8 cellular contexts compared by ENCODE assay signal in genomic region chr11:317668-318406, GRCh38. TPM values are rescaled to one million over a fixed set of nuclear protein-coding genes. Genes with fewer than 3 reads are reported as not detected.
DNase-seq lines count a peak whose midpoint lies in the region; ATAC-seq and TF ChIP-seq lines count a peak whose summit lies in the region.
"Not testable (repeated sequence)": the region's sequence is repeated elsewhere in the genome, so short reads cannot be mapped to it uniquely, and the experiment has no call there.

No MANE protein-coding gene starts in this region.

- peak overlapping the region; percentile 65 for H3K4me3 ChIP-seq in CD4-positive, CD25-positive, alpha-beta regulatory T cell (ENCODE audit: low read depth, low read length)
- peak overlapping the region; percentile 56; the same call in 1 of the 2 replicates for H3K4me3 ChIP-seq in GM23248
- peak overlapping the region; percentile 91 for H3K4me3 ChIP-seq in iPS-20b (ENCODE audit: low read length)
- peak overlapping the region; percentile 31 for H3K4me3 ChIP-seq in suprapubic skin

- H3K36me3 Mint-ChIP-seq in CD4-positive, CD25-positive, alpha-beta regulatory T cell = peaks cover 12% of the 10 kb centered on the region
- H3K36me3 Mint-ChIP-seq in activated T-helper 17 cell treated with anti-CD3 and anti-CD28 coated beads, Interleukin-2, amount 50 U/mL, for 72 hours (ENCODE audit: low read depth) = peaks cover 46% of the 10 kb centered on the region
- H3K36me3 Mint-ChIP-seq in effector memory CD8-positive, alpha-beta T cell (ENCODE audit: insufficient read depth) = peaks cover 50% of the 10 kb centered on the region
- not testable (repeated sequence) for H3K36me3 Mint-ChIP-seq in neural crest cell (ENCODE audit: low read depth)

- peak overlapping the region; percentile 64 for H3K9ac ChIP-seq in GM23248
- H3K9ac ChIP-seq in iPS-20b (ENCODE audit: low read depth, low read length) = 0 out of 2 replicates have a peak overlapping the region, but pooled peaks have one; percentile 26

- peak overlapping the region; percentile 47 for H3K4me2 ChIP-seq in GM23248 (ENCODE audit: unreplicated experiment)

- peaks cover 25% of the 10 kb centered on the region for H3K27me3 Mint-ChIP-seq in CD4-positive, CD25-positive, alpha-beta regulatory T cell
- not testable (repeated sequence) for H3K27me3 Mint-ChIP-seq in activated T-helper 17 cell treated with anti-CD3 and anti-CD28 coated beads, Interleukin-2, amount 50 U/mL, for 72 hours; effector memory CD8-positive, alpha-beta T cell
- H3K27me3 Mint-ChIP-seq in neural crest cell (ENCODE audit: low read depth) = peaks cover 56% of the 10 kb centered on the region

- WGBS in GM23248 (ENCODE audit: low coverage in 1 of 2, low lambda C conversion rate in 2 of 2, missing lambda C conversion rate in 2 of 2), 2 experiments = 32 to 57% methylated on average over 13 to 15 of the region's 30 CpGs
- WGBS in suprapubic skin = 50% methylated on average over 6 of the region's 30 CpGs

- peaks cover 19% of the 10 kb centered on the region for H3F3A ChIP-seq in GM23248 (ENCODE audit: insufficient read depth)

- H3K4me1 Mint-ChIP-seq in CD4-positive, CD25-positive, alpha-beta regulatory T cell = peaks cover 6 to 46% (median 18%) of the 10 kb centered on the region in 4 donors
- peaks cover 21% of the 10 kb centered on the region for H3K4me1 Mint-ChIP-seq in activated T-helper 17 cell treated with anti-CD3 and anti-CD28 coated beads, Interleukin-2, amount 50 U/mL, for 72 hours
- H3K4me1 Mint-ChIP-seq in effector memory CD8-positive, alpha-beta T cell (ENCODE audit: low read depth in 2 of 2) = peaks cover 42 to 45% of the 10 kb centered on the region in 2 donors
- peaks cover 37% of the 10 kb centered on the region for H3K4me1 Mint-ChIP-seq in neural crest cell

- DNase-seq in CD4-positive, CD25-positive, alpha-beta regulatory T cell; GM23248; effector memory CD8-positive, alpha-beta T cell; neural crest cell (ENCODE audit: low read depth, low spot score): not testable (repeated sequence)
- DNase-seq in OCI-M1 (lab: John Stamatoyannopoulos, UW) = peak; percentile 53
- peak in 1 of 2 donors; percentile 46 for DNase-seq in suprapubic skin (ENCODE audit: low spot score in 2 of 2)

- H3K9me3 Mint-ChIP-seq in CD4-positive, CD25-positive, alpha-beta regulatory T cell; activated T-helper 17 cell treated with anti-CD3 and anti-CD28 coated beads, Interleukin-2, amount 50 U/mL, for 72 hours; effector memory CD8-positive, alpha-beta T cell; neural crest cell: not testable (repeated sequence)

- not testable (repeated sequence) for H3K9me2 ChIP-seq in GM23248 (ENCODE audit: insufficient read depth)

- in situ Hi-C loops in GM23248 (cut with MboI) = not testable (repeated sequence)

- ATAC-seq in CD4-positive, CD25-positive, alpha-beta regulatory T cell (ENCODE audit: low read depth in 2 of 2); effector memory CD8-positive, alpha-beta T cell (replicated peaks): not testable (repeated sequence)
- ATAC-seq in activated T-helper 17 cell treated with anti-CD3 and anti-CD28 coated beads, Interleukin-2, amount 50 U/mL, for 72 hours (replicated peaks) = peak; percentile 47

- H3K4me1 ChIP-seq in CD4-positive, CD25-positive, alpha-beta regulatory T cell (ENCODE audit: control insufficient read depth, insufficient read depth, low read length, poor library complexity, severe bottlenecking) = peaks cover 51% of the 10 kb centered on the region
- H3K4me1 ChIP-seq in GM23248 (ENCODE audit: insufficient read depth) (peaks cover 23% of the 10 kb centered on the region), iPS-20b (ENCODE audit: insufficient read depth, low read length) (peaks cover 32% of the 10 kb centered on the region), suprapubic skin (peaks cover 40% of the 10 kb centered on the region)

- H3K9me3 ChIP-seq in CD4-positive, CD25-positive, alpha-beta regulatory T cell (ENCODE audit: control insufficient read depth in 2 of 2, low read length in 2 of 2); GM23248 (ENCODE audit: low read depth); iPS-20b (ENCODE audit: insufficient read depth, low read depth, low read length); suprapubic skin: not testable (repeated sequence)

- TF ChIP-seq POLR2A in suprapubic skin (IDR thresholded peaks at IDR 0.05) = not testable (repeated sequence)

- H3K27ac ChIP-seq in CD4-positive, CD25-positive, alpha-beta regulatory T cell (ENCODE audit: insufficient read depth, low read length, poor library complexity, severe bottlenecking) = peak overlapping the region; percentile 84
- not testable (repeated sequence) for H3K27ac ChIP-seq in GM23248; iPS-20b (ENCODE audit: low read length)
- H3K27ac ChIP-seq in suprapubic skin = peak overlapping the region; percentile 1

- not testable (repeated sequence) for H4K20me1 ChIP-seq in GM23248 (ENCODE audit: insufficient read depth)

- H2AFZ ChIP-seq in GM23248 = not testable (repeated sequence)

- peak overlapping the region; percentile 90 to 96 (median 94) for H3K4me3 Mint-ChIP-seq in CD4-positive, CD25-positive, alpha-beta regulatory T cell
- peak overlapping the region; percentile 91 for H3K4me3 Mint-ChIP-seq in activated T-helper 17 cell treated with anti-CD3 and anti-CD28 coated beads, Interleukin-2, amount 50 U/mL, for 72 hours
- H3K4me3 Mint-ChIP-seq in effector memory CD8-positive, alpha-beta T cell = peak overlapping the region; percentile 95 to 97
- H3K4me3 Mint-ChIP-seq in neural crest cell = peak overlapping the region; percentile 87

- H3K79me2 ChIP-seq in GM23248 (ENCODE audit: insufficient read depth) = peaks cover 53% of the 10 kb centered on the region

- not testable (repeated sequence) for H3K27me3 ChIP-seq in CD4-positive, CD25-positive, alpha-beta regulatory T cell (ENCODE audit: control insufficient read depth, insufficient read depth, low read length); GM23248 (replicated peaks; ENCODE audit: insufficient read depth); suprapubic skin
- H3K27me3 ChIP-seq in iPS-20b (ENCODE audit: insufficient read depth, low read length) = peaks cover 31% of the 10 kb centered on the region

- TF ChIP-seq EP300 in suprapubic skin (IDR thresholded peaks at IDR 0.05) = not testable (repeated sequence)

- TF ChIP-seq CTCF in neural crest cell (conservative IDR thresholded peaks at IDR 0.05); suprapubic skin (IDR thresholded peaks at IDR 0.05): not testable (repeated sequence)

- H3K27ac Mint-ChIP-seq in CD4-positive, CD25-positive, alpha-beta regulatory T cell = peak overlapping the region; percentile 94 to 96 (median 95)
- H3K27ac Mint-ChIP-seq in activated T-helper 17 cell treated with anti-CD3 and anti-CD28 coated beads, Interleukin-2, amount 50 U/mL, for 72 hours = peak overlapping the region; percentile 78
- H3K27ac Mint-ChIP-seq in effector memory CD8-positive, alpha-beta T cell = peak overlapping the region; percentile 95 to 97
- not testable (repeated sequence) for H3K27ac Mint-ChIP-seq in neural crest cell (ENCODE audit: unreplicated experiment)

- not testable (repeated sequence) for H3K36me3 ChIP-seq in CD4-positive, CD25-positive, alpha-beta regulatory T cell (ENCODE audit: control insufficient read depth, insufficient read depth, low read length); GM23248 (ENCODE audit: low read depth); iPS-20b (ENCODE audit: insufficient read depth, low read depth, low read length); suprapubic skin

RNA-seq across cellular contexts. Expression of gene IFITM3, which starts 2.8 kb away (rescaled TPM):
- 6.7 TPM for total RNA-seq in CD4-positive, CD25-positive, alpha-beta regulatory T cell
- 10 to 100 TPM in 2 of 4 donors, 1 to 10 TPM in 2; 3.5 to 94.8 (median 42.6) TPM for polyA plus RNA-seq in CD4-positive, CD25-positive, alpha-beta regulatory T cell
- 62.5 and 158 TPM in 2 replicates for total RNA-seq in GM23248 (2014; rRNA removed; shearing (Covaris generic))
- 1,892 and 1,917 TPM in 2 replicates for polyA plus RNA-seq in GM23248 (2016; fragmentation: Nextera tagmentation; extraction: Ambion mirVana)
- 10 to 100 TPM in 1 of 2 donors, 1 to 10 TPM in 1; 2.7 to 26.0 TPM for total RNA-seq in activated T-helper 17 cell treated with anti-CD3 and anti-CD28 coated beads, Interleukin-2, amount 50 U/mL, for 72 hours
- total RNA-seq in neural crest cell (156 and 165 TPM in 2 replicates), suprapubic skin (100 to 1,000 TPM in 2 of 4 donors, 10 to 100 TPM in 2; 69.6 to 160 (median 110) TPM)

RNA-seq across cellular contexts. Expression of gene IFITM1, which starts 4.0 kb away (rescaled TPM):
- total RNA-seq in CD4-positive, CD25-positive, alpha-beta regulatory T cell = 320 TPM
- 1,000 to 10,000 TPM; 1,249 to 1,544 (median 1,415) TPM for polyA plus RNA-seq in CD4-positive, CD25-positive, alpha-beta regulatory T cell
- total RNA-seq in GM23248 (2014; rRNA removed; shearing (Covaris generic)) = 72.7 and 77.3 TPM in 2 replicates
- polyA plus RNA-seq in GM23248 (2016; fragmentation: Nextera tagmentation; extraction: Ambion mirVana) = 180 and 187 TPM in 2 replicates
- total RNA-seq in activated T-helper 17 cell treated with anti-CD3 and anti-CD28 coated beads, Interleukin-2, amount 50 U/mL, for 72 hours = 10 to 100 TPM; 95.7 to 97.1 TPM
- total RNA-seq in neural crest cell (2.0 and 2.3 TPM in 2 replicates), suprapubic skin (100 to 1,000 TPM in 1 of 4 donors, 10 to 100 TPM in 3; 50.7 to 128 (median 67.6) TPM)

RNA-seq across cellular contexts. Expression of gene IFITM2, which starts 10.2 kb away (rescaled TPM):
- total RNA-seq in CD4-positive, CD25-positive, alpha-beta regulatory T cell = 376 TPM
- polyA plus RNA-seq in CD4-positive, CD25-positive, alpha-beta regulatory T cell = 1,000 to 10,000 TPM; 1,701 to 2,097 (median 1,858) TPM
- 75.2 and 104 TPM in 2 replicates for total RNA-seq in GM23248 (2014; rRNA removed; shearing (Covaris generic))
- polyA plus RNA-seq in GM23248 (2016; fragmentation: Nextera tagmentation; extraction: Ambion mirVana) = 1,025 and 1,029 TPM in 2 replicates
- total RNA-seq in activated T-helper 17 cell treated with anti-CD3 and anti-CD28 coated beads, Interleukin-2, amount 50 U/mL, for 72 hours = 100 to 1,000 TPM; 187 to 261 TPM
- total RNA-seq in neural crest cell (55.0 and 67.2 TPM in 2 replicates), suprapubic skin (10 to 100 TPM; 25.6 to 84.1 (median 45.1) TPM)

RNA-seq across cellular contexts. Expression of gene IFITM5, which starts 18.5 kb away (rescaled TPM):
- not detected for total RNA-seq in CD4-positive, CD25-positive, alpha-beta regulatory T cell
- not detected for polyA plus RNA-seq in CD4-positive, CD25-positive, alpha-beta regulatory T cell
- total RNA-seq in GM23248 (2014; rRNA removed; shearing (Covaris generic)) = not detected in 2 replicates
- not detected in 2 replicates for polyA plus RNA-seq in GM23248 (2016; fragmentation: Nextera tagmentation; extraction: Ambion mirVana)
- total RNA-seq in activated T-helper 17 cell treated with anti-CD3 and anti-CD28 coated beads, Interleukin-2, amount 50 U/mL, for 72 hours = not detected
- total RNA-seq in neural crest cell (not detected in 2 replicates), suprapubic skin (not detected)

RNA-seq across cellular contexts. Expression of gene PGGHG, which starts 28.9 kb away (rescaled TPM):
- 188 TPM for total RNA-seq in CD4-positive, CD25-positive, alpha-beta regulatory T cell
- polyA plus RNA-seq in CD4-positive, CD25-positive, alpha-beta regulatory T cell = 1 to 10 TPM; 1.5 to 2.9 (median 2.5) TPM
- total RNA-seq in GM23248 (2014; rRNA removed; shearing (Covaris generic)) = 14.2 and 23.1 TPM in 2 replicates
- 4.4 and 4.6 TPM in 2 replicates for polyA plus RNA-seq in GM23248 (2016; fragmentation: Nextera tagmentation; extraction: Ambion mirVana)
- 100 to 1,000 TPM in 1 of 2 donors, 10 to 100 TPM in 1; 31.7 to 196 TPM for total RNA-seq in activated T-helper 17 cell treated with anti-CD3 and anti-CD28 coated beads, Interleukin-2, amount 50 U/mL, for 72 hours
- 23.2 and 25.1 TPM in 2 replicates for total RNA-seq in neural crest cell
- 10 to 100 TPM in 2 of 4 donors, 1 to 10 TPM in 2; 3.5 to 22.0 (median 8.1) TPM for total RNA-seq in suprapubic skin

Comparison
In these comparisons a context has a peak if more than half of its experiments do, and no peak if none do; other contexts are left out.
1. H3K4me3 ChIP-seq: peak in every context shown above with its lines; median percentile 91 in iPS-20b; 65 in CD4-positive, CD25-positive, alpha-beta regulatory T cell; 56 in GM23248; 31 in suprapubic skin.
2. RNA of gene IFITM1, which starts 4.0 kb away (total RNA-seq): 320 TPM in CD4-positive, CD25-positive, alpha-beta regulatory T cell (single experiment), 95.7 to 97.1 TPM in activated T-helper 17 cell treated with anti-CD3 and anti-CD28 coated beads, Interleukin-2, amount 50 U/mL, for 72 hours, 50.7 to 128 TPM in suprapubic skin and 72.7 to 77.3 TPM in GM23248; 2.0 to 2.3 TPM in neural crest cell; every median in the first group is over 10 times any median in the second.
3. Peak in every context shown above with its lines, with median percentiles within 50 percentile points of each other: H3K4me3 Mint-ChIP-seq.